In the genomic region with DNA sequence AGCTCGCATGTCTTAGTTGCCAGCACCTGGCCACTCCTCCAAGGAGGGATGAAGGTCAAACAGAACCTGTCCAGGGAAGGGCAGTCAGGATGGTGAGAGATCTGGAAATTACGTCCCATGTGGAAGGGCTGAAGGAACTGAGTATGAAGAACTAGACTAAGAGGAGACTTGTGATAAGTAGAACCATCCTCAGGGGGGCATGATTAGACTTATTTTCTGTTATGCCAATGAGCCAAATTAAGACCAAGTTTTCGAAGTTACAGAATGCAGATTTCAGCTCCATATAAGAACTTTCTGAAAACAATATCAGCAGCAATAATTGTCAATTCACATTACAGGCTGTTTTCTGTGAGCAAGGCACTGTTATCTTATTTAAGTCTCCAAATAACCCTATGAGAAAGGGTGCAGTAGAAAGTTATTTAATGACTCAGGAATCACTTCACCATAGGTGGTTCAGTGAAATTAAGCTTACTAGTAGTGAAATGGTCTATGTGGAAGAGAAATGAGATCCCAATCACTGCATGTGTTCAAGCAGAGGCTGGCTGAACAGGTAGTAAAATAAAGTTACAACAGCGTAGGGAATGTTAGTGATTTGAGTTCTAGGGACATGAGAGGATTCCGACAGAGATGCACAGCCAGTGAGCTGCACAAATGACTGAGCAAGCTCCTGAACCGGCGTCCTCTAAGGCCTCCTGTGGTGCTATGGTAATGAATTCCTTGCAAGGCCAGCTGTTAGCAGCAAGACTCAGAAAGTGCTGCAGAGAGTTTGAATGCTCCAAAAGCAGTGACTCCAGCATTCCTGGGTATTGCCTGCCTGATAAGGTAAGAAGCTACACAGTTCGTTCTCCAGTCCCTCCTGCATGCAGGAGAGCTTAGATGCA, we compare ENCODE assay signal across 13 cellular contexts. TPM values are rescaled to one million over a fixed set of nuclear protein-coding genes. Genes with fewer than 3 reads are reported as not detected.
A peak's percentile ranks its signal among the peaks of the same experiment; 100 is the strongest.
DNase-seq lines count a peak whose midpoint lies in the region; ATAC-seq and TF ChIP-seq lines count a peak whose summit lies in the region.
"Had no signal": no experiment of that assay in that cellular context is flagged by ENCODE, and none has a peak within 500 bp of the region (broad histone marks: within the 10 kb centered on the region; RNA-seq: fewer than 3 reads in every experiment).

No MANE protein-coding gene starts in this region.

- H3K4me2 ChIP-seq in DND-41 (ENCODE audit: insufficient read depth, low read length), result no peak overlapping the region

- H3K27ac ChIP-seq in DND-41 (ENCODE audit: low read length) (no peak overlapping the region), HUES48 (ENCODE audit: low read depth, low read length) (peak overlapping the region; percentile 13), SJCRH30 (no peak overlapping the region)

- DNase-seq in DND-41 (no peak), SJCRH30 (peak; percentile 29 to 41), fibroblast of the aortic adventitia (ENCODE audit: low read depth) (peak; percentile 28), activated gamma-delta T cell treated with Interleukin-2 at 50 U/mL for 16 hours (no peak)
- DNase-seq in activated CD8-positive, alpha-beta memory T cell treated with anti-CD3 and anti-CD28 coated beads for 24 hours, result no peak
- no peak for DNase-seq in activated CD4-positive, alpha-beta T cell treated with anti-CD3 and anti-CD28 coated beads, Interleukin-2, amount 50 U/mL, for 4 hours
- DNase-seq: activated T-cell treated with anti-CD3 and anti-CD28 coated beads, Interleukin-2, amount 50 U/mL, for 1 hour; Caco-2; cortex of kidney; hippocampal formation; stimulated activated naive B cell treated with anti-CD40 and anti-IgM and Interleukin-4, amounts not matched to agents 10 μg/mL and 1 μg/mL and 100 μg/mL, for 72 hours had no signal

- H4K20me1 ChIP-seq in DND-41 (ENCODE audit: insufficient read depth, low read length), result no peaks in the 10 kb centered on the region

- H3K4me1 ChIP-seq in DND-41 (ENCODE audit: insufficient read depth, low read length) (peaks cover 8% of the 10 kb centered on the region), HUES48 (ENCODE audit: control insufficient read depth, insufficient read depth, low read length) (peaks cover 15% of the 10 kb centered on the region), SJCRH30 (peaks cover 8% of the 10 kb centered on the region; the same call in 1 of the 2 replicates)
- H3K4me1 ChIP-seq: Caco-2 had no signal

- no peak overlapping the region for H2AFZ ChIP-seq in DND-41 (ENCODE audit: low read depth, low read length)

- H3K27me3 ChIP-seq in DND-41 (ENCODE audit: insufficient read depth, low read length, poor library complexity) (no peaks in the 10 kb centered on the region), HUES48 (ENCODE audit: control insufficient read depth, insufficient read depth, low read length) (peaks cover 5% of the 10 kb centered on the region; the same call in 1 of the 2 replicates), SJCRH30 (no peaks in the 10 kb centered on the region)

- H3K9me3 ChIP-seq in DND-41 (ENCODE audit: insufficient read depth, low read length, severe bottlenecking), result no peaks in the 10 kb centered on the region
- H3K9me3 ChIP-seq in HUES48 (ENCODE audit: control insufficient read depth, insufficient read depth, low read length), result no peaks in the 10 kb centered on the region
- H3K9me3 ChIP-seq in SJCRH30 (replicated peaks), result no peaks in the 10 kb centered on the region
- H3K9me3 ChIP-seq: Caco-2 had no signal

- TF ChIP-seq CTCF in DND-41 (IDR thresholded peaks at IDR 0.05; ENCODE audit: borderline replicate concordance, extremely low read depth, low read length, poor library complexity, severe bottlenecking) (peak; percentile 23), fibroblast of the aortic adventitia (IDR thresholded peaks at IDR 0.05; ENCODE audit: insufficient read depth, low read length) (no peak)

- peaks cover 4% of the 10 kb centered on the region; the same call in 1 of the 2 replicates for H3K36me3 ChIP-seq in DND-41 (ENCODE audit: insufficient read depth, low read length)
- H3K36me3 ChIP-seq in HUES48 (ENCODE audit: control insufficient read depth, insufficient read depth, low read length), result no peaks in the 10 kb centered on the region
- H3K36me3 ChIP-seq in SJCRH30, result no peaks in the 10 kb centered on the region

- H3K79me2 ChIP-seq in DND-41 (ENCODE audit: insufficient read depth, low read length), result peaks cover 8% of the 10 kb centered on the region

- no peak overlapping the region for H3K4me3 ChIP-seq in DND-41 (ENCODE audit: low read depth in 1 of 2, low read length in 2 of 2)
- H3K4me3 ChIP-seq in HUES48 (ENCODE audit: low read depth, low read length), result peak overlapping the region; percentile 22; the same call in 1 of the 2 replicates
- H3K4me3 ChIP-seq in SJCRH30, result no peak overlapping the region
- H3K4me3 ChIP-seq in fibroblast of the aortic adventitia (ENCODE audit: low read depth, low read length), result no peak overlapping the region

- ATAC-seq in DND-41 (ENCODE audit: insufficient read depth, low read depth) (no peak), HG03457 (IDR thresholded peaks at IDR 0.05; ENCODE audit: unreplicated experiment) (no peak)
- ATAC-seq: stimulated activated naive B cell treated with anti-CD40 and anti-IgM and Interleukin-4, amounts not matched to agents 10 μg/mL and 1 μg/mL and 100 μg/mL, for 72 hours had no signal

- H3K9ac ChIP-seq in DND-41 (ENCODE audit: low read depth, low read length), result no peak overlapping the region
- H3K9ac ChIP-seq in HUES48 (ENCODE audit: low read depth, low read length), result no peak overlapping the region

RNA-seq across cellular contexts. Expression of a gene that starts 4.5 kb away (rescaled TPM):
- 52.1 and 57.2 TPM in 2 replicates for total RNA-seq in SJCRH30 (2014; rRNA removed; shearing (Covaris generic))
- total RNA-seq in fibroblast of the aortic adventitia (ENCODE audit: low replicate concordance), result 30.9 and 39.7 TPM in 2 replicates

RNA-seq across cellular contexts. Expression of a gene that starts 22.1 kb away (rescaled TPM):
- total RNA-seq in SJCRH30 (2014; rRNA removed; shearing (Covaris generic)), result 14.6 and 21.5 TPM in 2 replicates
- 8.2 and 33.2 TPM in 2 replicates for total RNA-seq in fibroblast of the aortic adventitia (ENCODE audit: low replicate concordance)

RNA-seq across cellular contexts. Expression of a gene that starts 27.3 kb away (rescaled TPM):
- total RNA-seq in SJCRH30 (2014; rRNA removed; shearing (Covaris generic)), result 3,403 and 3,465 TPM in 2 replicates
- total RNA-seq in fibroblast of the aortic adventitia (ENCODE audit: low replicate concordance), result 3,258 and 11,376 TPM in 2 replicates

Comparison
In these comparisons a context has a peak if more than half of its experiments do, and no peak if none do; other contexts are left out.
1. DNase-seq: peak in SJCRH30 (2 of 2) and fibroblast of the aortic adventitia (single experiment); none in DND-41 (single experiment), activated CD8-positive, alpha-beta memory T cell treated with anti-CD3 and anti-CD28 coated beads for 24 hours (single experiment), activated gamma-delta T cell treated with Interleukin-2 at 50 U/mL for 16 hours (single experiment) and activated CD4-positive, alpha-beta T cell treated with anti-CD3 and anti-CD28 coated beads, Interleukin-2, amount 50 U/mL, for 4 hours (0 of 2).